In the genomic region with DNA sequence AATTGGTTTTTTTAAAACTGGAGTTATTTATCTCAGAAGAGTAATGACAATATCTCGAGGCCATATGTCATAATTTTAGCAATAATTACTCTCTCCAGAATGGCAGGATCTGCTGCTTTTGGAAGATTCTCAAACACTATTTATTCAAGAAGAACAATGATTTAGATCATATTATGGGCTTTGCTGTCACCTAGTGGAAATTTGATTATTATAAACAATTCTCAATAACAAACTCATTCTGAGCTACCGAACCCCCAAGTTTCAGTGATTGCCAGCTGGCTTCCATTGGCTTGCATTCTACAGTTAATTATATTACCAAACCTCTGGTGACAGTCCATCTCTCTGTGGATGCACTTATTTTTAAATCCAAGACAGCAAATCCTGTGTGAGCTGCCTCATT, we compare ENCODE assay signal across 8 cellular contexts. TPM values are rescaled to one million over a fixed set of nuclear protein-coding genes. Genes with fewer than 3 reads are reported as not detected.
DNase-seq lines count a peak whose midpoint lies in the region; ATAC-seq and TF ChIP-seq lines count a peak whose summit lies in the region.

No MANE protein-coding gene starts in this region.

- H3K27ac ChIP-seq in smooth muscle cell (ENCODE audit: low read depth): no peak overlapping the region

- no peaks in the 10 kb centered on the region for H3K27me3 ChIP-seq in smooth muscle cell (ENCODE audit: low read depth)

- no peaks in the 10 kb centered on the region for H3K36me3 ChIP-seq in smooth muscle cell (ENCODE audit: low read depth)

- no peak for ATAC-seq in GM19395 (IDR thresholded peaks at IDR 0.05; ENCODE audit: unreplicated experiment)

- no peak overlapping the region for H3K4me3 ChIP-seq in epithelial cell of esophagus (ENCODE audit: low read length)
- H3K4me3 ChIP-seq in smooth muscle cell: no peak overlapping the region

- TF ChIP-seq CTCF in epithelial cell of esophagus (IDR thresholded peaks at IDR 0.05; ENCODE audit: insufficient read depth, low read depth, low read length, missing control alignments) (peak; percentile 17), smooth muscle cell (IDR thresholded peaks at IDR 0.05; ENCODE audit: borderline replicate concordance, insufficient read depth, poor library complexity, severe bottlenecking) (peak; percentile 54)

- no peak overlapping the region for H3K9ac ChIP-seq in smooth muscle cell (ENCODE audit: low read depth)

- 79% methylated on average over 2 of the region's 2 CpGs for WGBS in smooth muscle cell (ENCODE audit: low lambda C conversion rate)

- no peaks in the 10 kb centered on the region for H3K4me1 ChIP-seq in smooth muscle cell (ENCODE audit: low read depth)

- H3F3A ChIP-seq in smooth muscle cell (ENCODE audit: low read depth): no peaks in the 10 kb centered on the region

- no peak overlapping the region for H2AFZ ChIP-seq in smooth muscle cell (ENCODE audit: low read depth)

- H3K4me2 ChIP-seq in smooth muscle cell: no peak overlapping the region

- H4K20me1 ChIP-seq in smooth muscle cell (ENCODE audit: low read depth): no peaks in the 10 kb centered on the region

- H3K9me3 ChIP-seq in smooth muscle cell (replicated peaks; ENCODE audit: low read depth): no peaks in the 10 kb centered on the region

- H3K79me2 ChIP-seq in smooth muscle cell (ENCODE audit: low read depth): no peaks in the 10 kb centered on the region

- DNase-seq in SIG-M5 treated with dmso at 0.1 percent for 504 hours (lab: John Stamatoyannopoulos, UW; ENCODE audit: unreplicated experiment) (peak; percentile 20), SIG-M5 (lab: John Stamatoyannopoulos, UW) (no peak), NCI-H446 treated with DMSO at 0.1 percent for 48 hours (lab: John Stamatoyannopoulos, UW) (peak; percentile 70), epithelial cell of esophagus (ENCODE audit: low read depth) (peak; percentile 34), smooth muscle cell (lab: John Stamatoyannopoulos, UW; ENCODE audit: unreplicated experiment) (no peak), LoVo (ENCODE audit: low spot score) (no peak), D341Med (ENCODE audit: low spot score) (no peak)

RNA-seq across cellular contexts. Expression of a gene that starts 27.9 kb away (rescaled TPM):
- 30.5 and 35.4 TPM in 2 replicates for total RNA-seq in smooth muscle cell
- 41.8 and 48.6 TPM in 2 replicates for polyA plus RNA-seq in smooth muscle cell

Comparison
In these comparisons a context has a peak if more than half of its experiments do, and no peak if none do; other contexts are left out.
1. DNase-seq: peak in SIG-M5 treated with dmso at 0.1 percent for 504 hours (single experiment), NCI-H446 treated with DMSO at 0.1 percent for 48 hours (single experiment) and epithelial cell of esophagus (single experiment); none in SIG-M5 (single experiment), smooth muscle cell (single experiment), LoVo (single experiment) and D341Med (single experiment).